Comparison of ENCODE assay signal across 25 cellular contexts in genomic region chr11:4017129-4017528, GRCh38.
"Had no signal": no experiment of that assay in that cellular context is flagged by ENCODE, and none has a peak within 500 bp of the region (broad histone marks: within the 10 kb centered on the region; RNA-seq: fewer than 3 reads in every experiment).

No MANE protein-coding gene starts in this region.

- H3K4me3 Mint-ChIP-seq: activated CD4-positive, alpha-beta memory T cell treated with anti-CD3 and anti-CD28 coated beads for 36 hours; activated T-cell treated with anti-CD3 and anti-CD28 coated beads, Interleukin-2, amount 50 U/mL, for 24 hours; stimulated activated naive CD8-positive, alpha-beta T cell treated with anti-CD3 and anti-CD28 coated beads, Interleukin-15, Interleukin-2, amounts not matched to agents 100 ng/mL and 50 ng/mL, for 24 hours; T-helper 2 cell treated with Interferon-gamma antibody and Interleukin-4, amounts not matched to agents 5 μg/mL and 100 μg/mL, for 36 hours had no signal

- DNase-seq: activated CD4-positive, alpha-beta memory T cell treated with anti-CD3 and anti-CD28 coated beads for 36 hours; activated CD4-positive, alpha-beta T cell treated with anti-CD3 and anti-CD28 coated beads for 4 hours; activated CD8-positive, alpha-beta memory T cell treated with anti-CD3 and anti-CD28 coated beads, Interleukin-2, amount 50 U/mL, for 4 hours; activated T-cell treated with anti-CD3 and anti-CD28 coated beads, Interleukin-2, amount 50 U/mL, for 24 hours; amygdala; dermis blood vessel endothelial cell; effector CD4-positive, alpha-beta T cell; gastrocnemius medialis; glutamatergic neuron; left cardiac atrium; left ventricle myocardium superior; nucleus accumbens; retina; stimulated activated CD4-positive, alpha-beta T cell treated with anti-CD3 and anti-CD28 coated beads, Interleukin-12 subunit alpha, Interleukin-12 subunit beta, amount 100 ng/mL, for 4 hours; stimulated activated CD4-positive, alpha-beta T cell treated with anti-CD3 and anti-CD28 coated beads, Interleukin-4, amount 100 ng/mL, for 1 hour; trophoblast cell had no signal

- H3K36me3 ChIP-seq: gastrocnemius medialis, pancreas, prostate gland, thoracic aorta, vagina had no signal

- ATAC-seq: gastrocnemius medialis, left cardiac atrium, left ventricle myocardium superior, sciatic nerve had no signal

- H3K4me3 ChIP-seq: gastrocnemius medialis, pancreas, prostate gland, skin epidermis, thoracic aorta, vagina had no signal

- H3K27me3 Mint-ChIP-seq: activated CD4-positive, alpha-beta memory T cell treated with anti-CD3 and anti-CD28 coated beads for 36 hours; activated T-cell treated with anti-CD3 and anti-CD28 coated beads, Interleukin-2, amount 50 U/mL, for 24 hours; stimulated activated naive CD8-positive, alpha-beta T cell treated with anti-CD3 and anti-CD28 coated beads, Interleukin-15, Interleukin-2, amounts not matched to agents 100 ng/mL and 50 ng/mL, for 24 hours had no signal

- H3K4me1 ChIP-seq: pancreas, prostate gland, vagina had no signal

- H3K9me3 Mint-ChIP-seq: activated CD4-positive, alpha-beta memory T cell treated with anti-CD3 and anti-CD28 coated beads for 36 hours; activated T-cell treated with anti-CD3 and anti-CD28 coated beads, Interleukin-2, amount 50 U/mL, for 24 hours; activated T-helper 2 cell treated with anti-CD3 and anti-CD28 coated beads, Interferon-gamma antibody, Interleukin-2, Interleukin-4, amounts not matched to agents 10 μg/mL and 5 μg/mL and 100 μg/mL, durations not matched to agents 14 hours and 24 hours and 36 hours had no signal

- H3K9me3 ChIP-seq: gastrocnemius medialis, pancreas, prostate gland, thoracic aorta, vagina had no signal

- H3K27me3 ChIP-seq: gastrocnemius medialis, pancreas, vagina had no signal

- H3K27ac Mint-ChIP-seq: activated CD4-positive, alpha-beta memory T cell treated with anti-CD3 and anti-CD28 coated beads for 36 hours; activated T-cell treated with anti-CD3 and anti-CD28 coated beads, Interleukin-2, amount 50 U/mL, for 24 hours; activated T-helper 2 cell treated with anti-CD3 and anti-CD28 coated beads, Interferon-gamma antibody, Interleukin-2, Interleukin-4, amounts not matched to agents 10 μg/mL and 5 μg/mL and 100 μg/mL, durations not matched to agents 14 hours and 24 hours and 36 hours; stimulated activated naive CD8-positive, alpha-beta T cell treated with anti-CD3 and anti-CD28 coated beads, Interleukin-15, Interleukin-2, amounts not matched to agents 100 ng/mL and 50 ng/mL, for 24 hours; T-helper 2 cell treated with Interferon-gamma antibody and Interleukin-4, amounts not matched to agents 5 μg/mL and 100 μg/mL, for 36 hours had no signal
